14 cellular contexts compared by ENCODE assay signal in the genomic region with DNA sequence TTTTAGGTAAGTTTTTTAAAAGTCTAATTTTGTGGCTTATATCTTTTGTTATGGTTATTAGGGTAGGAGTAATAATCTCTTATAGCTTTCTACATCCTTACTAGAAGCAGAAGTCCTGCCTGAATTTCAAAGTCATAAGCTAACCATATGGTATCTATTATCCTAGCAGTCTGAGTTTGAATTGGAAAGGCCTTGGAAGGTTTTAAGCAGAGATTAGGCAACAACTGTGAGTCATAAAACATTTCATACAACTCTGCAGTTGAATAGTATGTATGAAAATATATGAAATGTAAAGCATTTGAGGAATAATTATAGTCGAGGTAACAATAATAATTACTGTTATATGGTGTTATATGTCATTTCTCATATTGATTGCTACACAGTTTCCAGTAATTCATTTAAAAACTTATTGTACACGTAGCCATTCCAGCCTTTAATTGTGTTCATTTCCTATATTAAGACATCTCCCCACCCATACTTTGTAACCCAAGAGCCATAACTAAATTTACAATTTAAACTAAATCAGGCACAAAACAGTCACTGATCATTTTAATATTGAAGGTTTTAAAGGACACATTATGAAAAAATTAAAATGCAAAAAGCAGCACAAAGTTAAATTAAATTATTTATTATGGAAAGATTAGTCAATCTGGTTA.
DNase-seq lines count a peak whose midpoint lies in the region; ATAC-seq, FAIRE-seq and TF ChIP-seq lines count a peak whose summit lies in the region.
"Had no signal": no experiment of that assay in that cellular context is flagged by ENCODE, and none has a peak within 500 bp of the region (broad histone marks: within the 10 kb centered on the region; RNA-seq: fewer than 3 reads in every experiment).

No MANE protein-coding gene starts in this region.

- DNase-seq in ELR (ENCODE audit: low read depth) (peak; percentile 72), NCI-H82 (lab: John Stamatoyannopoulos, UW) (peak; percentile 64), retinal pigment epithelial cell (ENCODE audit: low read depth) (peak; percentile 55)
- no peak for DNase-seq in activated T-cell treated with anti-CD3 and anti-CD28 coated beads, Interleukin-2, amount 50 U/mL, for 72 hours
- DNase-seq: activated naive CD8-positive, alpha-beta T cell treated with anti-CD3 and anti-CD28 coated beads, Interleukin-2, amount 10 ng/mL, durations not matched to agents 7 days and 5 days; effector CD4-positive, alpha-beta T cell; NCI-H2081 had no signal

- H3K9me3 Mint-ChIP-seq in activated T-cell treated with anti-CD3 and anti-CD28 coated beads, Interleukin-2, amount 50 U/mL, for 72 hours: no peaks in the 10 kb centered on the region
- H3K9me3 Mint-ChIP-seq: activated naive CD8-positive, alpha-beta T cell treated with anti-CD3 and anti-CD28 coated beads, Interleukin-2, amount 10 ng/mL, durations not matched to agents 7 days and 5 days had no signal

- no peaks in the 10 kb centered on the region for H3K27me3 Mint-ChIP-seq in activated T-cell treated with anti-CD3 and anti-CD28 coated beads, Interleukin-2, amount 50 U/mL, for 72 hours (ENCODE audit: low read depth)
- H3K27me3 Mint-ChIP-seq: activated naive CD8-positive, alpha-beta T cell treated with anti-CD3 and anti-CD28 coated beads, Interleukin-2, amount 10 ng/mL, durations not matched to agents 7 days and 5 days; IgD-negative memory B cell had no signal

- ATAC-seq in activated CD4-positive, CD25-positive, alpha-beta regulatory T cell treated with anti-CD3 and anti-CD28 coated beads, Interleukin-2, amount 50 U/mL, for 24 hours: no peak
- no peak for ATAC-seq in activated T-cell treated with anti-CD3 and anti-CD28 coated beads, Interleukin-2, amount 50 U/mL, for 72 hours (replicated peaks in 1 of 2)
- ATAC-seq in GM18867 (IDR thresholded peaks at IDR 0.05; ENCODE audit: unreplicated experiment): no peak
- ATAC-seq: HCT116 had no signal

- H3K4me3 Mint-ChIP-seq in activated T-cell treated with anti-CD3 and anti-CD28 coated beads, Interleukin-2, amount 50 U/mL, for 72 hours: no peak overlapping the region
- H3K4me3 Mint-ChIP-seq: activated naive CD8-positive, alpha-beta T cell treated with anti-CD3 and anti-CD28 coated beads, Interleukin-2, amount 10 ng/mL, durations not matched to agents 7 days and 5 days; IgD-negative memory B cell had no signal

- H3K4me1 Mint-ChIP-seq in activated T-cell treated with anti-CD3 and anti-CD28 coated beads, Interleukin-2, amount 50 U/mL, for 72 hours (ENCODE audit: low read depth): no peaks in the 10 kb centered on the region
- H3K4me1 Mint-ChIP-seq: activated naive CD8-positive, alpha-beta T cell treated with anti-CD3 and anti-CD28 coated beads, Interleukin-2, amount 10 ng/mL, durations not matched to agents 7 days and 5 days; IgD-negative memory B cell had no signal

- H3K36me3 Mint-ChIP-seq in activated T-cell treated with anti-CD3 and anti-CD28 coated beads, Interleukin-2, amount 50 U/mL, for 72 hours (ENCODE audit: insufficient read depth in 2 of 2): no peaks in the 10 kb centered on the region
- H3K36me3 Mint-ChIP-seq: IgD-negative memory B cell had no signal

- TF ChIP-seq CTCF in retinal pigment epithelial cell (conservative IDR thresholded peaks at IDR 0.05; ENCODE audit: low read depth, low read length): no peak

- H3K4me3 ChIP-seq in retinal pigment epithelial cell (ENCODE audit: low read length): no peak overlapping the region

- no peak overlapping the region for H3K27ac Mint-ChIP-seq in activated T-cell treated with anti-CD3 and anti-CD28 coated beads, Interleukin-2, amount 50 U/mL, for 72 hours
- H3K27ac Mint-ChIP-seq: activated naive CD8-positive, alpha-beta T cell treated with anti-CD3 and anti-CD28 coated beads, Interleukin-2, amount 10 ng/mL, durations not matched to agents 7 days and 5 days had no signal

- peak; percentile 89 for FAIRE-seq in endometrium (lab: Jason Lieb, UNC)
- FAIRE-seq: GM12891, TTC549 had no signal

Comparison
In these comparisons a context has a peak if more than half of its experiments do, and no peak if none do; other contexts are left out.
1. DNase-seq: peak in ELR (single experiment), NCI-H82 (single experiment) and retinal pigment epithelial cell (single experiment); none in activated T-cell treated with anti-CD3 and anti-CD28 coated beads, Interleukin-2, amount 50 U/mL, for 72 hours (0 of 2).